ENCODE assay signal across 17 cellular contexts in genomic region chr19:35750167-35750566, GRCh38. TPM values are rescaled to one million over a fixed set of nuclear protein-coding genes. Genes with fewer than 3 reads are reported as not detected.
DNase-seq lines count a peak whose midpoint lies in the region; ATAC-seq and TF ChIP-seq lines count a peak whose summit lies in the region.
"Had no signal": no experiment of that assay in that cellular context is flagged by ENCODE, and none has a peak within 500 bp of the region (broad histone marks: within the 10 kb centered on the region; RNA-seq: fewer than 3 reads in every experiment).

No MANE protein-coding gene starts in this region.

- H3K9me3 Mint-ChIP-seq in T-helper 2 cell treated with Interferon-gamma antibody and Interleukin-4, amounts not matched to agents 5 μg/mL and 100 μg/mL, for 36 hours, result no peaks in the 10 kb centered on the region
- no peaks in the 10 kb centered on the region for H3K9me3 Mint-ChIP-seq in Calu3 (ENCODE audit: low read depth, unreplicated experiment)
- no peaks in the 10 kb centered on the region for H3K9me3 Mint-ChIP-seq in activated naive CD4-positive, alpha-beta T cell treated with anti-CD3 and anti-CD28 coated beads, Interleukin-2, amount 50 U/mL, for 72 hours
- H3K9me3 Mint-ChIP-seq in neural crest cell, result no peaks in the 10 kb centered on the region

- ATAC-seq in activated naive CD4-positive, alpha-beta T cell treated with anti-CD3 and anti-CD28 coated beads, Interleukin-2, amount 50 U/mL, for 72 hours, result no peak
- ATAC-seq: GM12878, left lobe of liver, upper lobe of right lung had no signal

- no peak overlapping the region for H3K27ac Mint-ChIP-seq in T-helper 2 cell treated with Interferon-gamma antibody and Interleukin-4, amounts not matched to agents 5 μg/mL and 100 μg/mL, for 36 hours
- H3K27ac Mint-ChIP-seq in Calu3 (ENCODE audit: unreplicated experiment) (no peak overlapping the region), neural crest cell (ENCODE audit: unreplicated experiment) (no peak overlapping the region)
- peak overlapping the region; percentile 27 to 29 for H3K27ac Mint-ChIP-seq in activated naive CD4-positive, alpha-beta T cell treated with anti-CD3 and anti-CD28 coated beads, Interleukin-2, amount 50 U/mL, for 72 hours

- peaks cover 14% of the 10 kb centered on the region for H3K36me3 Mint-ChIP-seq in T-helper 2 cell treated with Interferon-gamma antibody and Interleukin-4, amounts not matched to agents 5 μg/mL and 100 μg/mL, for 36 hours (ENCODE audit: low read depth)
- H3K36me3 Mint-ChIP-seq in Calu3 (ENCODE audit: insufficient read depth, unreplicated experiment) (peaks cover 57% of the 10 kb centered on the region), neural crest cell (ENCODE audit: low read depth) (no peaks in the 10 kb centered on the region)
- peaks cover 15 to 16% of the 10 kb centered on the region in 2 donors for H3K36me3 Mint-ChIP-seq in activated naive CD4-positive, alpha-beta T cell treated with anti-CD3 and anti-CD28 coated beads, Interleukin-2, amount 50 U/mL, for 72 hours

- H3K4me3 Mint-ChIP-seq in T-helper 2 cell treated with Interferon-gamma antibody and Interleukin-4, amounts not matched to agents 5 μg/mL and 100 μg/mL, for 36 hours, result peak overlapping the region; percentile 43
- peak overlapping the region; percentile 90 for H3K4me3 Mint-ChIP-seq in Calu3 (ENCODE audit: low read depth, unreplicated experiment)
- H3K4me3 Mint-ChIP-seq in neural crest cell, result peak overlapping the region; percentile 57

- CTCF ChIA-PET in Calu3 (lab: Charles Lee), result no interaction called here

- TF ChIP-seq CTCF in Calu3 (IDR thresholded peaks at IDR 0.05; ENCODE audit: unreplicated experiment) (no peak), neural crest cell (conservative IDR thresholded peaks at IDR 0.05) (no peak)

- intact Hi-C loops in Calu3 (cut with micrococcal nuclease; ENCODE audit: unreplicated experiment), result no loop called here

- DNase-seq in T-helper 2 cell treated with Interferon-gamma antibody and Interleukin-4, amounts not matched to agents 5 μg/mL and 100 μg/mL, for 36 hours (ENCODE audit: low spot score), result no peak
- DNase-seq in T-helper 2 cell, result no peak
- DNase-seq in Calu3, result no peak
- no peak for DNase-seq in activated naive CD4-positive, alpha-beta T cell treated with anti-CD3 and anti-CD28 coated beads, Interleukin-2, amount 50 U/mL, for 72 hours (ENCODE audit: low spot score in 2 of 2)
- DNase-seq in neural crest cell (ENCODE audit: low read depth, low spot score), result no peak
- DNase-seq in glomerular visceral epithelial cell (ENCODE audit: extremely low spot score), result no peak
- DNase-seq in GOT3 (lab: John Stamatoyannopoulos, UW), result no peak
- DNase-seq in NCI-H128 (lab: John Stamatoyannopoulos, UW; ENCODE audit: unreplicated experiment), result no peak
- DNase-seq: central memory CD4-positive, alpha-beta T cell; DMS 273 treated with DMSO at 0.1 percent for 48 hours; NCI-H187; NCI-H69; occipital lobe; upper lobe of right lung had no signal

- BruUV-seq in Calu3 (replicated peaks; lab: Mats Ljungman, UMichigan), result no TSS peak

- no peaks in the 10 kb centered on the region for H3K27me3 Mint-ChIP-seq in T-helper 2 cell treated with Interferon-gamma antibody and Interleukin-4, amounts not matched to agents 5 μg/mL and 100 μg/mL, for 36 hours (ENCODE audit: low read depth)
- H3K27me3 Mint-ChIP-seq in Calu3 (ENCODE audit: unreplicated experiment), result no peaks in the 10 kb centered on the region
- H3K27me3 Mint-ChIP-seq in neural crest cell (ENCODE audit: low read depth), result no peaks in the 10 kb centered on the region

- H3K4me1 Mint-ChIP-seq in T-helper 2 cell treated with Interferon-gamma antibody and Interleukin-4, amounts not matched to agents 5 μg/mL and 100 μg/mL, for 36 hours (ENCODE audit: low read depth), result peaks cover 24% of the 10 kb centered on the region
- H3K4me1 Mint-ChIP-seq in Calu3 (ENCODE audit: low read depth, unreplicated experiment) (peaks cover 37% of the 10 kb centered on the region), neural crest cell (peaks cover 33% of the 10 kb centered on the region)

RNA-seq across cellular contexts. Expression of gene LIN37, which starts 1.8 kb away (rescaled TPM):
- total RNA-seq in Calu3 (2022), result 12.4 and 15.9 TPM in 2 replicates
- total RNA-seq in activated naive CD4-positive, alpha-beta T cell treated with anti-CD3 and anti-CD28 coated beads, Interleukin-2, amount 50 U/mL, for 72 hours, result 10 to 100 TPM; 11.2 to 25.0 TPM
- total RNA-seq in neural crest cell, result 7.5 and 12.5 TPM in 2 replicates

RNA-seq across cellular contexts. Expression of gene PSENEN, which starts 4.7 kb away (rescaled TPM):
- total RNA-seq in Calu3 (2022) (114 and 126 TPM in 2 replicates), neural crest cell (67.3 and 69.2 TPM in 2 replicates)
- 10 to 100 TPM; 43.2 to 49.4 TPM for total RNA-seq in activated naive CD4-positive, alpha-beta T cell treated with anti-CD3 and anti-CD28 coated beads, Interleukin-2, amount 50 U/mL, for 72 hours

RNA-seq across cellular contexts. Expression of gene U2AF1L4, which starts 4.9 kb away (rescaled TPM):
- 15.1 and 16.2 TPM in 2 replicates for total RNA-seq in Calu3 (2022)
- 10 to 100 TPM; 33.8 to 69.0 TPM for total RNA-seq in activated naive CD4-positive, alpha-beta T cell treated with anti-CD3 and anti-CD28 coated beads, Interleukin-2, amount 50 U/mL, for 72 hours
- 19.4 and 21.6 TPM in 2 replicates for total RNA-seq in neural crest cell

RNA-seq across cellular contexts. Expression of gene HSPB6, which starts 6.7 kb away (rescaled TPM):
- total RNA-seq in Calu3 (2022) (0.71 and 0.93 TPM in 2 replicates), neural crest cell (0.37 and 0.64 TPM in 2 replicates)
- total RNA-seq in activated naive CD4-positive, alpha-beta T cell treated with anti-CD3 and anti-CD28 coated beads, Interleukin-2, amount 50 U/mL, for 72 hours, result under 1 TPM; 0.32 to 0.99 TPM
- total RNA-seq: A673 had no signal

RNA-seq across cellular contexts. Expression of gene PROSER3, which starts 7.8 kb away (rescaled TPM):
- total RNA-seq in Calu3 (2022) (70.3 and 70.7 TPM in 2 replicates), neural crest cell (63.4 and 64.0 TPM in 2 replicates)
- total RNA-seq in activated naive CD4-positive, alpha-beta T cell treated with anti-CD3 and anti-CD28 coated beads, Interleukin-2, amount 50 U/mL, for 72 hours, result 10 to 100 TPM; 28.3 to 49.4 TPM

Comparison
In these comparisons a context has a peak if more than half of its experiments do, and no peak if none do; other contexts are left out.
1. H3K27ac Mint-ChIP-seq: peak in activated naive CD4-positive, alpha-beta T cell treated with anti-CD3 and anti-CD28 coated beads, Interleukin-2, amount 50 U/mL, for 72 hours (2 of 2); none in T-helper 2 cell treated with Interferon-gamma antibody and Interleukin-4, amounts not matched to agents 5 μg/mL and 100 μg/mL, for 36 hours (single experiment), Calu3 (single experiment) and neural crest cell (single experiment).
2. Peak in every context shown above with its lines, with median percentiles within 50 percentile points of each other: H3K4me3 Mint-ChIP-seq.